Comparison of ENCODE assay signal across 7 cellular contexts in the genomic region with DNA sequence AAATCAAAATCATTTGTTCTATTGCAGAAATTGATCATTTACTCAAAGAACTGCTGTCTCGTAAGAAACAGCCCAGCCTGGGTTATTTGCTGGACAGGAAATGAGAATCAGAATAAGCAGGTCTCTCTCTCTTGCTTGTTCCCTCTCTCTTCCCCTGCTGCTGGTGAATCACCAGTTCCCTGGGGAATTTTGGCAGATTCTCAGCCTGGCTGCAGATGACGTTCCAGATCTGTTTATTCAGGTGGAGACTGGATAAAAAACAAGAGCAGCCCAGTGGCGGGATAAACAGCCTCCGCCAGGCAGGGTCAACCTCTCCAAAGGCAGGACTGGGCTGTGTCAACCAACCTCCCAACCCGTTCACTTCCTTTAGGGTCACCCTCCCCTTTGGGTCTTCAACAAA.
DNase-seq lines count a peak whose midpoint lies in the region; ATAC-seq and TF ChIP-seq lines count a peak whose summit lies in the region.

No MANE protein-coding gene starts in this region.

- peaks cover 85 to 91% of the 10 kb centered on the region in 2 donors for H3K4me1 ChIP-seq in gastrocnemius medialis

- in situ Hi-C loops in gastrocnemius medialis (cut with MboI; ENCODE audit: low sequenced_read_pairs in 4 of 4) = loop anchor here in 1 of 4 donors (5.0 kb wide), 1 partner anchor 69 kb away; no protein-coding TSS in a partner anchor

- H3K36me3 ChIP-seq in gastrocnemius medialis = no peaks in the 10 kb centered on the region

- intact Hi-C loops in cardiac septum (cut with DNase I) = no loop called here
- intact Hi-C loops in gastrocnemius medialis (cut with DNase I; ENCODE audit: low total_unique reads) = no loop called here

- H3K9me3 ChIP-seq in gastrocnemius medialis = no peaks in the 10 kb centered on the region

- DNase-seq in LHCN-M2 (ENCODE audit: low read depth) (peak; percentile 99), T1000 (lab: John Stamatoyannopoulos, UW) (peak; percentile 89), cardiac septum (ENCODE audit: low spot score) (peak; percentile 82), gastrocnemius medialis (peak; percentile 91 to 93), GM10266 (ENCODE audit: extremely low spot score) (no peak), DMS79 treated with DMSO at 0.1 percent for 48 hours (lab: John Stamatoyannopoulos, UW) (no peak), T-helper 9 cell (no peak)

- ATAC-seq in gastrocnemius medialis = peak; percentile 64 to 85

- no peak for TF ChIP-seq CTCF in gastrocnemius medialis (IDR thresholded peaks at IDR 0.05 in 4 of 5, conservative IDR thresholded peaks at IDR 0.05 in 1 of 5)
- TF ChIP-seq CTCF in GM10266 (IDR thresholded peaks at IDR 0.05; ENCODE audit: control insufficient read depth, insufficient read depth, low read depth, missing control alignments) = no peak

- H3K27me3 ChIP-seq in gastrocnemius medialis = no peaks in the 10 kb centered on the region

- H3K27ac ChIP-seq in gastrocnemius medialis = peak overlapping the region; percentile 77 to 90 (median 82)

- H3K4me3 ChIP-seq in gastrocnemius medialis = peak overlapping the region; percentile 10 to 38 (median 14)

- peak; percentile 20 to 60 for TF ChIP-seq POLR2A in gastrocnemius medialis (IDR thresholded peaks at IDR 0.05)

Comparison
In these comparisons a context has a peak if more than half of its experiments do, and no peak if none do; other contexts are left out.
1. DNase-seq: peak in LHCN-M2 (single experiment), T1000 (single experiment), cardiac septum (single experiment) and gastrocnemius medialis (2 of 2); none in GM10266 (single experiment), DMS79 treated with DMSO at 0.1 percent for 48 hours (single experiment) and T-helper 9 cell (single experiment).